ENCODE assay signal across 11 cellular contexts in genomic region chr6:44059359-44060342, GRCh38.
DNase-seq lines count a peak whose midpoint lies in the region; ATAC-seq and TF ChIP-seq lines count a peak whose summit lies in the region.
"Had no signal": no experiment of that assay in that cellular context is flagged by ENCODE, and none has a peak within 500 bp of the region (broad histone marks: within the 10 kb centered on the region; RNA-seq: fewer than 3 reads in every experiment).

No MANE protein-coding gene starts in this region.

- no peak overlapping the region for H3K4me3 Mint-ChIP-seq in GM23338
- H3K4me3 Mint-ChIP-seq: T-helper 1 cell treated with Interleukin-12 subunit alpha and Interleukin-12 subunit beta and Interleukin-4 antibody, amounts not matched to agents 30 μg/mL and 1 μg/mL, for 36 hours had no signal

- H3K9me2 ChIP-seq in GM23338 (ENCODE audit: insufficient read depth) = no peaks in the 10 kb centered on the region; the same call in 1 of the 2 replicates

- H3K27me3 Mint-ChIP-seq in GM23338 (ENCODE audit: insufficient read depth, low read depth, poor library complexity) = no peaks in the 10 kb centered on the region

- peaks cover 7 to 36% of the 10 kb centered on the region in 2 donors for H3K4me1 ChIP-seq in esophagus (ENCODE audit: control insufficient read depth in 2 of 2, insufficient read depth in 2 of 2, low read length in 1 of 2)
- peaks cover 46% of the 10 kb centered on the region for H3K4me1 ChIP-seq in mesodermal cell (ENCODE audit: control insufficient read depth, insufficient read depth, low read length, poor library complexity, severe bottlenecking)
- peaks cover 25 to 40% (median 31%) of the 10 kb centered on the region in 4 donors for H3K4me1 ChIP-seq in upper lobe of left lung
- H3K4me1 ChIP-seq in GM23338 (ENCODE audit: insufficient read depth) = no peaks in the 10 kb centered on the region

- H2AFZ ChIP-seq in GM23338 = no peak overlapping the region

- H3K36me3 ChIP-seq in MG63 (no peaks in the 10 kb centered on the region), esophagus (ENCODE audit: control insufficient read depth in 2 of 2, insufficient read depth in 2 of 2, low read length in 1 of 2) (no peaks in the 10 kb centered on the region), mesodermal cell (ENCODE audit: control insufficient read depth, insufficient read depth, low read length) (no peaks in the 10 kb centered on the region), upper lobe of left lung (no peaks in the 10 kb centered on the region), GM23338 (ENCODE audit: insufficient read depth) (no peaks in the 10 kb centered on the region)

- H3K4me3 ChIP-seq in MG63 = no peak overlapping the region
- H3K4me3 ChIP-seq in esophagus (ENCODE audit: low read depth in 1 of 2, low read length in 2 of 2) = no peak overlapping the region
- no peak overlapping the region for H3K4me3 ChIP-seq in mesodermal cell (ENCODE audit: extremely low read depth, insufficient read depth, low read length, poor library complexity, severe bottlenecking)
- H3K4me3 ChIP-seq in upper lobe of left lung = no peak overlapping the region
- no peak overlapping the region for H3K4me3 ChIP-seq in GM23338

- DNase-seq in MG63 (peak; percentile 100), upper lobe of left lung (no peak), GM23338 (ENCODE audit: low spot score) (no peak), NOMO-1 (lab: John Stamatoyannopoulos, UW; ENCODE audit: unreplicated experiment in 2 of 2) (no peak), NCI-H524 (lab: John Stamatoyannopoulos, UW) (no peak), UCSD-AML1 (lab: John Stamatoyannopoulos, UW; ENCODE audit: unreplicated experiment) (no peak)
- DNase-seq: activated T-cell treated with anti-CD3 and anti-CD28 coated beads, Interleukin-2, amount 50 U/mL, for 48 hours; NCI-H1694 treated with DMSO at 0.1 percent for 48 hours had no signal

- H3K79me2 ChIP-seq in GM23338 (replicated peaks; ENCODE audit: insufficient read depth) = no peaks in the 10 kb centered on the region

- no peak overlapping the region for H3K27ac Mint-ChIP-seq in GM23338
- H3K27ac Mint-ChIP-seq: T-helper 1 cell treated with Interleukin-12 subunit alpha and Interleukin-12 subunit beta and Interleukin-4 antibody, amounts not matched to agents 30 μg/mL and 1 μg/mL, for 36 hours had no signal

- 47 to 52% methylated on average over 7 of the region's 7 CpGs for WGBS in esophagus, 2 donors
- 81 to 83% methylated on average over 3 to 4 of the region's 7 CpGs for WGBS in mesodermal cell (ENCODE audit: insufficient coverage in 2 of 2), 2 experiments
- WGBS in upper lobe of left lung, 2 donors = 58 to 63% methylated on average over 7 of the region's 7 CpGs

- 0 out of 3 replicates have a peak, but pooled peaks cover 5% of the 10 kb centered on the region for H3K9me3 Mint-ChIP-seq in GM23338

- no peak overlapping the region for H3K4me2 ChIP-seq in GM23338

- H3K27me3 ChIP-seq in MG63 = no peaks in the 10 kb centered on the region
- no peaks in the 10 kb centered on the region for H3K27me3 ChIP-seq in esophagus (ENCODE audit: control insufficient read depth in 1 of 2, insufficient read depth in 2 of 2, low read length in 2 of 2)
- H3K27me3 ChIP-seq in upper lobe of left lung = no peaks in the 10 kb centered on the region
- H3K27me3 ChIP-seq in GM23338 (ENCODE audit: insufficient read depth) = no peaks in the 10 kb centered on the region

- no peak for TF ChIP-seq EP300 in upper lobe of left lung (IDR thresholded peaks at IDR 0.05)

- no peaks in the 10 kb centered on the region for H3F3A ChIP-seq in GM23338 (replicated peaks; ENCODE audit: low read depth)

- H3K9me3 ChIP-seq in MG63 (no peaks in the 10 kb centered on the region), esophagus (ENCODE audit: control insufficient read depth in 2 of 2, insufficient read depth in 1 of 2, low read depth in 1 of 2, low read length in 1 of 2) (no peaks in the 10 kb centered on the region), mesodermal cell (ENCODE audit: control insufficient read depth, low read length) (peaks cover 10% of the 10 kb centered on the region), upper lobe of left lung (no peaks in the 10 kb centered on the region)

- H3K27ac ChIP-seq in esophagus (ENCODE audit: low read depth in 2 of 2, low read length in 1 of 2) (peak overlapping the region; percentile 79 to 86), mesodermal cell (ENCODE audit: low read depth, low read length, severe bottlenecking) (peak overlapping the region; percentile 83), upper lobe of left lung (peak overlapping the region; percentile 70 to 95 (median 86)), GM23338 (ENCODE audit: low read depth) (no peak overlapping the region)

- no peak for TF ChIP-seq CTCF in upper lobe of left lung (IDR thresholded peaks at IDR 0.05)
- no peak for TF ChIP-seq CTCF in GM23338 (conservative IDR thresholded peaks at IDR 0.05; ENCODE audit: low read depth in 2 of 2)

- ATAC-seq in upper lobe of left lung (ENCODE audit: low FRiP score in 2 of 2) (no peak), GM23338 (no peak)

- no peaks in the 10 kb centered on the region for H3K36me3 Mint-ChIP-seq in GM23338 (ENCODE audit: low read depth)

- no peaks in the 10 kb centered on the region for H4K20me1 ChIP-seq in GM23338 (replicated peaks; ENCODE audit: insufficient read depth)

- peaks cover 5% of the 10 kb centered on the region for H3K4me1 Mint-ChIP-seq in GM23338

- TF ChIP-seq POLR2A in upper lobe of left lung (IDR thresholded peaks at IDR 0.05) = peak in 1 of 4 donors; percentile 46

TF ChIP-seq in GM23338, 12 proteins besides CTCF, POLR2A, EP300 and RAD21 (continues in another document):
- TF ChIP-seq POLR2AphosphoS5 (IDR thresholded peaks at IDR 0.05; ENCODE audit: low read depth) (no peak), CREB1 (CRISPR knock-in tag; IDR thresholded peaks at IDR 0.05; ENCODE audit: low read depth) (no peak)
- TF ChIP-seq, protein P1, sequence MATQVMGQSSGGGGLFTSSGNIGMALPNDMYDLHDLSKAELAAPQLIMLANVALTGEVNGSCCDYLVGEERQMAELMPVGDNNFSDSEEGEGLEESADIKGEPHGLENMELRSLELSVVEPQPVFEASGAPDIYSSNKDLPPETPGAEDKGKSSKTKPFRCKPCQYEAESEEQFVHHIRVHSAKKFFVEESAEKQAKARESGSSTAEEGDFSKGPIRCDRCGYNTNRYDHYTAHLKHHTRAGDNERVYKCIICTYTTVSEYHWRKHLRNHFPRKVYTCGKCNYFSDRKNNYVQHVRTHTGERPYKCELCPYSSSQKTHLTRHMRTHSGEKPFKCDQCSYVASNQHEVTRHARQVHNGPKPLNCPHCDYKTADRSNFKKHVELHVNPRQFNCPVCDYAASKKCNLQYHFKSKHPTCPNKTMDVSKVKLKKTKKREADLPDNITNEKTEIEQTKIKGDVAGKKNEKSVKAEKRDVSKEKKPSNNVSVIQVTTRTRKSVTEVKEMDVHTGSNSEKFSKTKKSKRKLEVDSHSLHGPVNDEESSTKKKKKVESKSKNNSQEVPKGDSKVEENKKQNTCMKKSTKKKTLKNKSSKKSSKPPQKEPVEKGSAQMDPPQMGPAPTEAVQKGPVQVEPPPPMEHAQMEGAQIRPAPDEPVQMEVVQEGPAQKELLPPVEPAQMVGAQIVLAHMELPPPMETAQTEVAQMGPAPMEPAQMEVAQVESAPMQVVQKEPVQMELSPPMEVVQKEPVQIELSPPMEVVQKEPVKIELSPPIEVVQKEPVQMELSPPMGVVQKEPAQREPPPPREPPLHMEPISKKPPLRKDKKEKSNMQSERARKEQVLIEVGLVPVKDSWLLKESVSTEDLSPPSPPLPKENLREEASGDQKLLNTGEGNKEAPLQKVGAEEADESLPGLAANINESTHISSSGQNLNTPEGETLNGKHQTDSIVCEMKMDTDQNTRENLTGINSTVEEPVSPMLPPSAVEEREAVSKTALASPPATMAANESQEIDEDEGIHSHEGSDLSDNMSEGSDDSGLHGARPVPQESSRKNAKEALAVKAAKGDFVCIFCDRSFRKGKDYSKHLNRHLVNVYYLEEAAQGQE (IDR thresholded peaks at IDR 0.05; ENCODE audit: unreplicated experiment) = no peak
- TF ChIP-seq, protein P2, sequence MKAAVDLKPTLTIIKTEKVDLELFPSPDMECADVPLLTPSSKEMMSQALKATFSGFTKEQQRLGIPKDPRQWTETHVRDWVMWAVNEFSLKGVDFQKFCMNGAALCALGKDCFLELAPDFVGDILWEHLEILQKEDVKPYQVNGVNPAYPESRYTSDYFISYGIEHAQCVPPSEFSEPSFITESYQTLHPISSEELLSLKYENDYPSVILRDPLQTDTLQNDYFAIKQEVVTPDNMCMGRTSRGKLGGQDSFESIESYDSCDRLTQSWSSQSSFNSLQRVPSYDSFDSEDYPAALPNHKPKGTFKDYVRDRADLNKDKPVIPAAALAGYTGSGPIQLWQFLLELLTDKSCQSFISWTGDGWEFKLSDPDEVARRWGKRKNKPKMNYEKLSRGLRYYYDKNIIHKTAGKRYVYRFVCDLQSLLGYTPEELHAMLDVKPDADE (IDR thresholded peaks at IDR 0.05) = no peak
